ENCODE assay signal across 1 cellular context in genomic region chr1:17865912-17866311, GRCh38.
TF ChIP-seq lines count a peak whose summit lies in the region.

No MANE protein-coding gene starts in this region.

TF ChIP-seq in HepG2, 621 proteins besides CTCF, POLR2A, EP300 and RAD21:
- TF ChIP-seq ZFP91 (CRISPR knock-in tag; IDR thresholded peaks at IDR 0.05; ENCODE audit: borderline replicate concordance) (no peak), IKZF4 (CRISPR knock-in tag; IDR thresholded peaks at IDR 0.05; ENCODE audit: borderline replicate concordance, low read depth, not compliant biosample characterization) (no peak), ZNF275 (CRISPR knock-in tag; IDR thresholded peaks at IDR 0.05; ENCODE audit: borderline replicate concordance) (no peak), KDM4B (CRISPR knock-in tag; IDR thresholded peaks at IDR 0.05) (no peak), MLLT10 (CRISPR knock-in tag; IDR thresholded peaks at IDR 0.05) (no peak), ELK4 (CRISPR knock-in tag; IDR thresholded peaks at IDR 0.05; ENCODE audit: borderline replicate concordance) (no peak), SP5 (CRISPR knock-in tag; IDR thresholded peaks at IDR 0.05; ENCODE audit: borderline replicate concordance, low read depth) (no peak)
